In the genomic region with DNA sequence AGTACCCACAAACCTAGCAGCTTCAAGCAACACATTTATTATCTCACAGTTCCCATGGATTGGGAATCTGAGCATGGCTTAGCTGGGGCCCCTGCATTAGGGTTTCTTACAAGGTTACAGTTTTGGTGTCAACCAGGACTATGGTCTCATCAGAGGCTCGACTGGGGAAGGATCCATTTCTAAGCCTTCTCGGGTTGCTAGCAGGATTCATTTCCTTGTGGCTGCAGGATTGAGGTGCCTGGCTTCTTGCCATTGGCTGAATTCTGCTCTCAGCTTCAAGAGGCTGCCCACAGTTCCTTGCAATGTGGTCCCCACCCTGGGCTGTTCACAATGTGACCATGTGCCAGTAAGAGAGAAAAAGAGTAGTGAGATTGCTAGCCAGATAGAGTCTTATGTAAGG, we compare ENCODE assay signal across 11 cellular contexts. TPM values are rescaled to one million over a fixed set of nuclear protein-coding genes. Genes with fewer than 3 reads are reported as not detected.
"Had no signal": no experiment of that assay in that cellular context is flagged by ENCODE, and none has a peak within 500 bp of the region (broad histone marks: within the 10 kb centered on the region; RNA-seq: fewer than 3 reads in every experiment).

No MANE protein-coding gene starts in this region.

- H3K27ac ChIP-seq: GM23248, HL-60 had no signal

- DNase-seq: GM23248, GOT3, H7, HFFc6, IMR-90, KG1 had no signal

- FAIRE-seq: K562 had no signal

- H3K9ac ChIP-seq: GM23248 had no signal

- H3K36me3 ChIP-seq: HAP-1 had no signal

- H3K4me3 ChIP-seq: GM23248, HAP-1, K562 had no signal

- H3K9me3 ChIP-seq: HAP-1 had no signal

- H2AFZ ChIP-seq: GM23248 had no signal

- ATAC-seq: K562 had no signal

- H3K4me1 ChIP-seq: HAP-1 had no signal

RNA-seq across cellular contexts. Expression of gene ZNRF4, which starts 26.7 kb away (rescaled TPM):
- total RNA-seq: GM23248, H4, H7, HFFc6, HT1080, IMR-90, K562 had no signal
- polyA plus RNA-seq: GM23248, IMR-90, K562 had no signal
